In genomic region chr1:51378871-51379270, GRCh38 we compare ENCODE assay signal across 20 cellular contexts. TPM values are rescaled to one million over a fixed set of nuclear protein-coding genes. Genes with fewer than 3 reads are reported as not detected.
DNase-seq lines count a peak whose midpoint lies in the region; ATAC-seq and TF ChIP-seq lines count a peak whose summit lies in the region.
"Had no signal": no experiment of that assay in that cellular context is flagged by ENCODE, and none has a peak within 500 bp of the region (broad histone marks: within the 10 kb centered on the region; RNA-seq: fewer than 3 reads in every experiment).

No MANE protein-coding gene starts in this region.

- peak overlapping the region; percentile 50 for H3K4me3 Mint-ChIP-seq in endothelial cell (ENCODE audit: unreplicated experiment)
- H3K4me3 Mint-ChIP-seq: CD14-positive monocyte; CD4-positive, alpha-beta T cell; CD8-positive, alpha-beta memory T cell had no signal

- no peak for TF ChIP-seq CTCF in endothelial cell (IDR thresholded peaks at IDR 0.05; ENCODE audit: unreplicated experiment)

- H3K4me1 Mint-ChIP-seq in endothelial cell (ENCODE audit: unreplicated experiment) = no peaks in the 10 kb centered on the region
- H3K4me1 Mint-ChIP-seq: CD14-positive monocyte had no signal

- H3K36me3 Mint-ChIP-seq in endothelial cell (ENCODE audit: low read depth, unreplicated experiment) = peaks cover 58% of the 10 kb centered on the region

- H3K9me3 Mint-ChIP-seq in endothelial cell (ENCODE audit: unreplicated experiment) = no peaks in the 10 kb centered on the region

- ATAC-seq in GM18511 (IDR thresholded peaks at IDR 0.05; ENCODE audit: unreplicated experiment) = no peak

- H3K27ac Mint-ChIP-seq in endothelial cell (ENCODE audit: unreplicated experiment) = no peak overlapping the region
- H3K27ac Mint-ChIP-seq: CD14-positive monocyte; CD4-positive, alpha-beta T cell; CD8-positive, alpha-beta memory T cell had no signal

- DNase-seq in COLO829 (ENCODE audit: low spot score) = peak; percentile 74
- peak; percentile 6 for DNase-seq in RPMI7951 (ENCODE audit: low read depth)
- DNase-seq in endothelial cell (ENCODE audit: low spot score) = no peak
- peak; percentile 2 for DNase-seq in globus pallidus (ENCODE audit: low spot score)
- no peak for DNase-seq in cerebellar nuclear complex (lab: John Stamatoyannopoulos, UW)
- no peak for DNase-seq in AG08396 (ENCODE audit: low spot score)
- DNase-seq: AML-193; BE2C; Calu3; CD4-positive, alpha-beta T cell; CD8-positive, alpha-beta memory T cell; COR-L47; DMS53; DMS79 treated with DMSO at 0.1 percent for 48 hours; GF-D8; GM23248; H7; HCEC 1CT had no signal

- H3K27me3 Mint-ChIP-seq in endothelial cell (ENCODE audit: unreplicated experiment) = peaks cover 3% of the 10 kb centered on the region
- H3K27me3 Mint-ChIP-seq: CD4-positive, alpha-beta T cell had no signal

RNA-seq across cellular contexts. Expression of gene TTC39A, which starts 48.5 kb away (rescaled TPM):
- 0.24 TPM in 1 of 2 replicates, not detected in the other for total RNA-seq in RPMI7951 (2014; rRNA removed; shearing (Covaris generic))
- 0.95 TPM for total RNA-seq in endothelial cell (ENCODE audit: unreplicated experiment)
- total RNA-seq: CD4-positive, alpha-beta T cell; GM23248 had no signal

Comparison
In these comparisons a context has a peak if more than half of its experiments do, and no peak if none do; other contexts are left out.
1. DNase-seq: peak in COLO829 (single experiment), RPMI7951 (single experiment) and globus pallidus (single experiment); none in endothelial cell (single experiment), cerebellar nuclear complex (0 of 2) and AG08396 (single experiment).